ENCODE assay signal across 16 cellular contexts in the genomic region with DNA sequence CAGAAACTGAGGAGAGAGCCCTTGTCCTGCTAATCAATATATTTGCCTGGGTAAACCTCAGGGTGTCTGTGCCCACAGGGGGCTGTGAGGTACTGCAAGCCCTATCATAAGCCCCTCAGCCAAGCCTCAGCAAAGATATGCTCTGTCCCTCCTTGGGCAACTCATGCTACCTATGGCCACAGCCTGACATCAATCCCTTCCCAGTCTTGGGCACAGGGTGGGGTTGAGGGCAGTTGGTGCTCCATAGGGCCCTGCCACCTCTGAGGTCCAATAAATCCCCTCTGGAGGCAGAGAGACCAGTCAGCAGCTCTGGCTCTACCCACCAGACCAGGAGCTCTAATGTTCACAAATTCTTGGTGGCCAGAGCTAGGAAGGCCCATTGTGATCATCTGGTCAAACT. TPM values are rescaled to one million over a fixed set of nuclear protein-coding genes. Genes with fewer than 3 reads are reported as not detected.
DNase-seq lines count a peak whose midpoint lies in the region; ATAC-seq, FAIRE-seq and TF ChIP-seq lines count a peak whose summit lies in the region.
"Had no signal": no experiment of that assay in that cellular context is flagged by ENCODE, and none has a peak within 500 bp of the region (broad histone marks: within the 10 kb centered on the region; RNA-seq: fewer than 3 reads in every experiment).

No MANE protein-coding gene starts in this region.

- no peaks in the 10 kb centered on the region for H3K9me3 ChIP-seq in RWPE2 (ENCODE audit: severe bottlenecking)
- H3K9me3 ChIP-seq in sigmoid colon = no peaks in the 10 kb centered on the region
- H3K9me3 ChIP-seq: mucosa of descending colon, SK-N-SH had no signal

- H3K4me1 Mint-ChIP-seq in activated T-cell treated with anti-CD3 and anti-CD28 coated beads, Interleukin-2, amount 50 U/mL, for 4 hours (ENCODE audit: low read depth) = peaks cover 42% of the 10 kb centered on the region
- peaks cover 28% of the 10 kb centered on the region for H3K4me1 Mint-ChIP-seq in endothelial cell (ENCODE audit: unreplicated experiment)

- H3K4me1 ChIP-seq in RWPE2 (ENCODE audit: insufficient read depth, poor library complexity, severe bottlenecking) = no peaks in the 10 kb centered on the region
- peaks cover 0 to 8% (median 3%) of the 10 kb centered on the region in 4 donors for H3K4me1 ChIP-seq in sigmoid colon

- peak overlapping the region; percentile 58 for H3K27ac Mint-ChIP-seq in endothelial cell (ENCODE audit: unreplicated experiment)

- no peak overlapping the region for H3K27ac ChIP-seq in RWPE2 (ENCODE audit: poor library complexity, severe bottlenecking)
- peak overlapping the region in 1 of 4 donors; percentile 18 for H3K27ac ChIP-seq in sigmoid colon
- H3K27ac ChIP-seq: epithelial cell of prostate had no signal

- no peaks in the 10 kb centered on the region for H3K9me3 Mint-ChIP-seq in activated T-cell treated with anti-CD3 and anti-CD28 coated beads, Interleukin-2, amount 50 U/mL, for 4 hours
- H3K9me3 Mint-ChIP-seq in endothelial cell (ENCODE audit: unreplicated experiment) = no peaks in the 10 kb centered on the region

- no peak for DNase-seq in activated T-cell treated with anti-CD3 and anti-CD28 coated beads, Interleukin-2, amount 50 U/mL, for 4 hours
- DNase-seq in activated T-cell treated with anti-CD3 and anti-CD28 coated beads for 4 hours (no peak), RWPE2 (ENCODE audit: low spot score) (peak; percentile 16), endothelial cell (ENCODE audit: low spot score) (no peak), sigmoid colon (peak; percentile 57), H54 (ENCODE audit: insufficient read length, low spot score) (no peak)
- DNase-seq in activated CD8-positive, alpha-beta memory T cell treated with anti-CD3 and anti-CD28 coated beads, Interleukin-2, amount 50 U/mL, for 48 hours = no peak
- DNase-seq in stimulated activated CD8-positive, alpha-beta memory T cell treated with anti-CD3 and anti-CD28 coated beads, Interleukin-4, amount 100 ng/mL, for 48 hours = no peak
- DNase-seq: cerebellar nuclear complex, mucosa of descending colon, NCI-H446 treated with DMSO at 0.1 percent for 48 hours, SK-N-SH had no signal

- no peaks in the 10 kb centered on the region for H3K27me3 Mint-ChIP-seq in activated T-cell treated with anti-CD3 and anti-CD28 coated beads, Interleukin-2, amount 50 U/mL, for 4 hours (ENCODE audit: low read depth)
- peaks cover 27% of the 10 kb centered on the region for H3K27me3 Mint-ChIP-seq in endothelial cell (ENCODE audit: unreplicated experiment)

- H3K36me3 Mint-ChIP-seq in activated T-cell treated with anti-CD3 and anti-CD28 coated beads, Interleukin-2, amount 50 U/mL, for 4 hours (ENCODE audit: insufficient read depth) = peaks cover 7% of the 10 kb centered on the region
- H3K36me3 Mint-ChIP-seq in endothelial cell (ENCODE audit: low read depth, unreplicated experiment) = peaks cover 24% of the 10 kb centered on the region

- no peak for TF ChIP-seq CTCF in RWPE2 (IDR thresholded peaks at IDR 0.05; ENCODE audit: poor library complexity, severe bottlenecking)
- TF ChIP-seq CTCF in endothelial cell (IDR thresholded peaks at IDR 0.05; ENCODE audit: unreplicated experiment) = no peak
- TF ChIP-seq CTCF in sigmoid colon (IDR thresholded peaks at IDR 0.05) = no peak

- H3K4me3 ChIP-seq in RWPE2 (ENCODE audit: severe bottlenecking) (no peak overlapping the region), sigmoid colon (no peak overlapping the region)
- H3K4me3 ChIP-seq: mucosa of descending colon had no signal

- H3K27me3 ChIP-seq in RWPE2 (ENCODE audit: insufficient read depth, poor library complexity, severe bottlenecking) (no peaks in the 10 kb centered on the region), sigmoid colon (no peaks in the 10 kb centered on the region)

- no peak for FAIRE-seq in H54 (lab: Jason Lieb, UNC)
- FAIRE-seq: D721Med, keratinocyte had no signal

- H3K36me3 ChIP-seq in RWPE2 (ENCODE audit: low read depth) (no peaks in the 10 kb centered on the region), sigmoid colon (peaks cover 0 to 42% (median 4%) of the 10 kb centered on the region in 4 donors)

- intact Hi-C loops in sigmoid colon (cut with DNase I) = no loop called here

- H3K4me3 Mint-ChIP-seq in activated T-cell treated with anti-CD3 and anti-CD28 coated beads, Interleukin-2, amount 50 U/mL, for 4 hours = no peak overlapping the region
- H3K4me3 Mint-ChIP-seq in endothelial cell (ENCODE audit: unreplicated experiment) = no peak overlapping the region

- no peak for TF ChIP-seq EP300 in sigmoid colon (IDR thresholded peaks at IDR 0.05)

- ATAC-seq in activated T-cell treated with anti-CD3 and anti-CD28 coated beads, Interleukin-2, amount 50 U/mL, for 4 hours = peak; percentile 15 to 17
- no peak for ATAC-seq in RWPE2 (ENCODE audit: low read depth)

- TF ChIP-seq POLR2A in sigmoid colon (IDR thresholded peaks at IDR 0.05) (no peak), H54 (IDR thresholded peaks at IDR 0.05; ENCODE audit: low read depth, low read length) (no peak)

RNA-seq across cellular contexts. Expression of a gene that starts 23.8 kb away (rescaled TPM):
- under 1 TPM; 0.22 to 0.47 (median 0.40) TPM for total RNA-seq in activated T-cell treated with anti-CD3 and anti-CD28 coated beads, Interleukin-2, amount 50 U/mL, for 4 hours
- total RNA-seq in endothelial cell (ENCODE audit: unreplicated experiment) (7.0 TPM), sigmoid colon (under 1 TPM in 3 of 4 donors, not detected in 1; 0.33 to 0.68 (median 0.36) TPM)
- under 1 TPM in 1 of 3 donors, not detected in 2; 0.28 TPM for polyA plus RNA-seq in sigmoid colon
- total RNA-seq: LHCN-M2 had no signal
- polyA plus RNA-seq: keratinocyte had no signal

Comparison
In these comparisons a context has a peak if more than half of its experiments do, and no peak if none do; other contexts are left out.
1. DNase-seq: peak in RWPE2 (single experiment) and sigmoid colon (single experiment); none in activated T-cell treated with anti-CD3 and anti-CD28 coated beads, Interleukin-2, amount 50 U/mL, for 4 hours (single experiment), activated T-cell treated with anti-CD3 and anti-CD28 coated beads for 4 hours (single experiment), endothelial cell (single experiment), H54 (single experiment), activated CD8-positive, alpha-beta memory T cell treated with anti-CD3 and anti-CD28 coated beads, Interleukin-2, amount 50 U/mL, for 48 hours (single experiment) and stimulated activated CD8-positive, alpha-beta memory T cell treated with anti-CD3 and anti-CD28 coated beads, Interleukin-4, amount 100 ng/mL, for 48 hours (single experiment).